ENCODE assay signal across 2 cellular contexts in genomic region chr9:81604306-81605153, GRCh38.
TF ChIP-seq lines count a peak whose summit lies in the region.

No MANE protein-coding gene starts in this region.

TF ChIP-seq in HepG2, 621 proteins besides CTCF, POLR2A, EP300 and RAD21:
- TF ChIP-seq ZMYM2 (CRISPR knock-in tag; IDR thresholded peaks at IDR 0.05) (no peak), ATF7 (IDR thresholded peaks at IDR 0.05) (peak; percentile 74), ATF7 (CRISPR knock-in tag; IDR thresholded peaks at IDR 0.05) (no peak), NFAT5 (CRISPR knock-in tag; IDR thresholded peaks at IDR 0.05) (no peak), ZSCAN30 (CRISPR knock-in tag; IDR thresholded peaks at IDR 0.05) (no peak), CREB1 (IDR thresholded peaks at IDR 0.05) (peak; percentile 27; the same call in 1 of the 2 replicates), CREB1 (CRISPR knock-in tag; IDR thresholded peaks at IDR 0.05) (no peak), MTF1 (CRISPR knock-in tag; IDR thresholded peaks at IDR 0.05) (no peak), ZBTB7B (CRISPR knock-in tag; IDR thresholded peaks at IDR 0.05) (no peak), ZSCAN9 (CRISPR knock-in tag; IDR thresholded peaks at IDR 0.05; ENCODE audit: borderline replicate concordance) (no peak), TGIF2 (CRISPR knock-in tag; IDR thresholded peaks at IDR 0.05) (no peak), YY1 (IDR thresholded peaks at IDR 0.05; ENCODE audit: insufficient read depth, insufficient replicate concordance, low read depth, low read length) (no peak)
- TF ChIP-seq, protein P1, sequence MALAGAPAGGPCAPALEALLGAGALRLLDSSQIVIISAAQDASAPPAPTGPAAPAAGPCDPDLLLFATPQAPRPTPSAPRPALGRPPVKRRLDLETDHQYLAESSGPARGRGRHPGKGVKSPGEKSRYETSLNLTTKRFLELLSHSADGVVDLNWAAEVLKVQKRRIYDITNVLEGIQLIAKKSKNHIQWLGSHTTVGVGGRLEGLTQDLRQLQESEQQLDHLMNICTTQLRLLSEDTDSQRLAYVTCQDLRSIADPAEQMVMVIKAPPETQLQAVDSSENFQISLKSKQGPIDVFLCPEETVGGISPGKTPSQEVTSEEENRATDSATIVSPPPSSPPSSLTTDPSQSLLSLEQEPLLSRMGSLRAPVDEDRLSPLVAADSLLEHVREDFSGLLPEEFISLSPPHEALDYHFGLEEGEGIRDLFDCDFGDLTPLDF (CRISPR knock-in tag; IDR thresholded peaks at IDR 0.05) = no peak
TF ChIP-seq in HepG2: peak in this region for 2.

TF ChIP-seq in H1, 55 proteins besides CTCF, POLR2A, EP300 and RAD21:
- no peak for TF ChIP-seq MAFK (IDR thresholded peaks at IDR 0.05; ENCODE audit: low read depth, low read length)
